ENCODE assay signal across 28 cellular contexts in the genomic region with DNA sequence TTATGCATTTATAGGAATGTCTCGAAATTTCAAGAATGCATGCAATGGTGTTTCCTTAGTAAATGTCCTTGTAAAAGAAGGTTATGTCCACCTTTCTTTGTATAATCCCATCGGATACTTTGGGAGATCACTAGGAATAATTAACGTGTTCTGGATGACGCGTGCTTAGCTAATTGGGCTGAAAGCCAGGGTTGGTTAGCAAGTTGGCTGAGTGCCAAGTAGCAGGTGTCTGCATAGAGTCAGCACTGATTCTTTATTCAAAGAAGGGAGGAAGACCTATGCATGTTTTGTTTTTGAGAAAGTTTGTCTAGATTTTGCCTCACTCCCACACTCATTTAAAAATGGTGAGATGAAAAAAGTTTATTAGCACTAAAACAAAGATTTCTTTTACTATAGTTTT.
DNase-seq lines count a peak whose midpoint lies in the region; ATAC-seq, FAIRE-seq and TF ChIP-seq lines count a peak whose summit lies in the region.
"Had no signal": no experiment of that assay in that cellular context is flagged by ENCODE, and none has a peak within 500 bp of the region (broad histone marks: within the 10 kb centered on the region; RNA-seq: fewer than 3 reads in every experiment).

No MANE protein-coding gene starts in this region.

- H3K4me1 Mint-ChIP-seq in HFFc6 (ENCODE audit: low read depth), result no peaks in the 10 kb centered on the region
- H3K4me1 Mint-ChIP-seq: activated naive CD4-positive, alpha-beta T cell treated with anti-CD3 and anti-CD28 coated beads, Interleukin-2, amount 10 ng/mL, durations not matched to agents 7 days and 5 days had no signal

- H3K79me2 ChIP-seq in SK-N-SH (ENCODE audit: insufficient read depth) (no peaks in the 10 kb centered on the region), H1 (ENCODE audit: control insufficient read depth in 1 of 2, insufficient read depth in 2 of 2, low read length in 2 of 2) (no peaks in the 10 kb centered on the region)

- H3K4me3 ChIP-seq in SK-N-SH (ENCODE audit: low read depth in 2 of 2, low read length in 1 of 2), result no peak overlapping the region
- no peak overlapping the region for H3K4me3 ChIP-seq in H1 (ENCODE audit: extremely low read depth in 1 of 4, insufficient read depth in 2 of 4, low read depth in 3 of 4, low read length in 4 of 4)
- no peak overlapping the region for H3K4me3 ChIP-seq in adrenal gland
- no peak overlapping the region for H3K4me3 ChIP-seq in colonic mucosa
- H3K4me3 ChIP-seq: coronary artery, heart right ventricle, lower lobe of right lung, spleen, transverse colon had no signal

- no peak overlapping the region for H4K91ac ChIP-seq in H1 (replicated peaks; ENCODE audit: insufficient read length, low read length)

- no peak overlapping the region for H3K56ac ChIP-seq in H1 (replicated peaks; ENCODE audit: insufficient read length, low read depth, low read length)

- peaks cover 4% of the 10 kb centered on the region for H3K9me3 Mint-ChIP-seq in HFFc6
- H3K9me3 Mint-ChIP-seq: activated CD4-positive, alpha-beta memory T cell treated with anti-CD3 and anti-CD28 coated beads for 36 hours; activated naive CD4-positive, alpha-beta T cell treated with anti-CD3 and anti-CD28 coated beads, Interleukin-2, amount 10 ng/mL, durations not matched to agents 7 days and 5 days; natural killer cell treated with Interleukin-12 subunit alpha and Interleukin-12 subunit beta and Interleukin-15 and Interleukin-18, amount 100 ng/mL, for 72 hours; T-helper 1 cell treated with Interleukin-12 subunit alpha and Interleukin-12 subunit beta and Interleukin-4 antibody, amounts not matched to agents 30 μg/mL and 1 μg/mL, for 36 hours had no signal

- no peak for ATAC-seq in SK-N-SH treated with all-trans-retinoic acid at 6 μM for 48 hours
- ATAC-seq: activated CD4-positive, CD25-positive, alpha-beta regulatory T cell treated with anti-CD3 and anti-CD28 coated beads, Interleukin-2, amount 50 U/mL, for 24 hours; esophagus mucosa; heart right ventricle; lower lobe of right lung; natural killer cell treated with Interleukin-12 subunit alpha and Interleukin-12 subunit beta and Interleukin-15 and Interleukin-18, amount 100 ng/mL, for 72 hours had no signal

- H2BK12ac ChIP-seq in H1 (ENCODE audit: low read depth, low read length), result no peak overlapping the region

- H3K36me3 ChIP-seq in SK-N-SH (replicated peaks in 1 of 2; ENCODE audit: control insufficient read depth in 1 of 2, insufficient read depth in 2 of 2, low read length in 1 of 2) (no peaks in the 10 kb centered on the region), H1 (ENCODE audit: control insufficient read depth in 2 of 4, insufficient read depth in 4 of 4, low read length in 3 of 4) (no peaks in the 10 kb centered on the region), adrenal gland (replicated peaks in 1 of 2) (no peaks in the 10 kb centered on the region), colonic mucosa (no peaks in the 10 kb centered on the region)
- H3K36me3 ChIP-seq: heart right ventricle, lower lobe of right lung, spleen, transverse colon had no signal

- WGBS in SK-N-SH (ENCODE audit: low lambda C conversion rate), result 8% methylated on average over 5 of the region's 5 CpGs
- 61% methylated on average over 5 of the region's 5 CpGs; no CpG with 5 or more reads in 1 of the 2 experiments for WGBS in H1 (ENCODE audit: extremely low coverage in 1 of 2, insufficient coverage in 1 of 2, insufficient read length in 1 of 2, insufficient replicate concordance in 2 of 2, low coverage in 1 of 2, low lambda C conversion rate in 2 of 2, missing lambda C conversion rate in 1 of 2), 2 experiments
- WGBS in adrenal gland, 4 donors, result 38 to 59% (median 51%) methylated on average over 5 of the region's 5 CpGs

- no peak for TF ChIP-seq EP300 in SK-N-SH (IDR thresholded peaks at IDR 0.05; ENCODE audit: borderline replicate concordance in 1 of 2, low read depth in 1 of 2, low read length in 1 of 2)
- TF ChIP-seq EP300 in H1 (IDR thresholded peaks at IDR 0.05; ENCODE audit: borderline replicate concordance in 1 of 2, low read depth in 2 of 2, low read length in 2 of 2), result no peak

- TF ChIP-seq RAD21 in SK-N-SH (IDR thresholded peaks at IDR 0.05; ENCODE audit: low read length), result no peak
- no peak for TF ChIP-seq RAD21 in H1 (IDR thresholded peaks at IDR 0.05 in 1 of 2, conservative IDR thresholded peaks at IDR 0.05 in 1 of 2; ENCODE audit: low read depth in 2 of 2, low read length in 2 of 2)

- peak; percentile 50 for FAIRE-seq in H1 (lab: Jason Lieb, UNC)
- FAIRE-seq: TTC549 had no signal

- no peaks in the 10 kb centered on the region for H3F3A ChIP-seq in SK-N-SH (replicated peaks; ENCODE audit: insufficient read depth)

- H2BK5ac ChIP-seq in H1 (ENCODE audit: low read depth, low read length), result no peak overlapping the region

- no peak overlapping the region for H4K8ac ChIP-seq in H1 (ENCODE audit: extremely low read depth, insufficient read depth, low read length)

- H3K4ac ChIP-seq in H1 (replicated peaks; ENCODE audit: insufficient read length, low read depth, low read length), result no peak overlapping the region

- no peak overlapping the region for H3K18ac ChIP-seq in H1 (ENCODE audit: extremely low read depth, low read length)

- no peaks in the 10 kb centered on the region for H3K27me3 ChIP-seq in SK-N-SH (ENCODE audit: insufficient read depth)
- H3K27me3 ChIP-seq in H1 (replicated peaks in 1 of 4; ENCODE audit: control insufficient read depth in 3 of 4, extremely low read depth in 1 of 4, insufficient read depth in 3 of 4, low read length in 3 of 4), result no peaks in the 10 kb centered on the region
- no peaks in the 10 kb centered on the region for H3K27me3 ChIP-seq in adrenal gland
- no peaks in the 10 kb centered on the region for H3K27me3 ChIP-seq in colonic mucosa
- H3K27me3 ChIP-seq: heart right ventricle, spleen, transverse colon had no signal

- H3K36me3 Mint-ChIP-seq in HFFc6 (ENCODE audit: low read depth), result no peaks in the 10 kb centered on the region
- H3K36me3 Mint-ChIP-seq: activated CD4-positive, alpha-beta memory T cell treated with anti-CD3 and anti-CD28 coated beads for 36 hours; activated naive CD4-positive, alpha-beta T cell treated with anti-CD3 and anti-CD28 coated beads, Interleukin-2, amount 10 ng/mL, durations not matched to agents 7 days and 5 days; natural killer cell treated with Interleukin-12 subunit alpha and Interleukin-12 subunit beta and Interleukin-15 and Interleukin-18, amount 100 ng/mL, for 72 hours had no signal

- H3K23ac ChIP-seq in H1 (ENCODE audit: insufficient read length), result no peak overlapping the region

- no peak overlapping the region for H2BK20ac ChIP-seq in H1 (ENCODE audit: low read length)

- intact Hi-C loops in adrenal gland (cut with DNase I) (no loop called here), colonic mucosa (cut with DNase I) (no loop called here)

- H3K27me3 Mint-ChIP-seq in HFFc6 (ENCODE audit: insufficient read depth), result no peaks in the 10 kb centered on the region
- H3K27me3 Mint-ChIP-seq: activated CD4-positive, alpha-beta memory T cell treated with anti-CD3 and anti-CD28 coated beads for 36 hours; activated naive CD4-positive, alpha-beta T cell treated with anti-CD3 and anti-CD28 coated beads, Interleukin-2, amount 10 ng/mL, durations not matched to agents 7 days and 5 days had no signal

- H2BK120ac ChIP-seq in H1 (replicated peaks; ENCODE audit: low read depth, low read length), result no peak overlapping the region

- H3K9me3 ChIP-seq in SK-N-SH (no peaks in the 10 kb centered on the region), H1 (ENCODE audit: insufficient read depth in 2 of 2, low read depth in 1 of 2, low read length in 1 of 2) (no peaks in the 10 kb centered on the region), adrenal gland (replicated peaks in 1 of 3) (no peaks in the 10 kb centered on the region), colonic mucosa (no peaks in the 10 kb centered on the region)
- H3K9me3 ChIP-seq: heart right ventricle, lower lobe of right lung, spleen, transverse colon had no signal

- DNase-seq in SK-N-SH (no peak), NCI-H1105 treated with DMSO at 0.1 percent for 48 hours (lab: John Stamatoyannopoulos, UW) (peak; percentile 52), H1 (ENCODE audit: low read depth in 1 of 2, low spot score in 2 of 2) (no peak), adrenal gland (no peak), colonic mucosa (no peak), HFFc6 (no peak)
- DNase-seq: activated CD4-positive, alpha-beta memory T cell treated with anti-CD3 and anti-CD28 coated beads for 36 hours; activated CD8-positive, alpha-beta memory T cell treated with anti-CD3 and anti-CD28 coated beads, Interleukin-2, amount 50 U/mL, for 4 hours; activated naive CD4-positive, alpha-beta T cell treated with anti-CD3 and anti-CD28 coated beads, Interleukin-2, amount 10 ng/mL, durations not matched to agents 7 days and 5 days; amniotic stem cell; DMS79 treated with DMSO at 0.1 percent for 48 hours; foreskin fibroblast; heart right ventricle; kidney glomerular epithelial cell; lower lobe of right lung; NCI-H1048; NCI-H2081; NCI-H510A treated with DMSO at 0.1 percent for 48 hours; spleen; stimulated activated CD4-positive, alpha-beta T cell treated with anti-CD3 and anti-CD28 coated beads, Interleukin-2, amount 100 ng/mL, for 48 hours; transverse colon had no signal

- no peak overlapping the region for H3K14ac ChIP-seq in H1 (ENCODE audit: insufficient read length)

- H2AFZ ChIP-seq in SK-N-SH (ENCODE audit: low read depth) (no peak overlapping the region), H1 (ENCODE audit: low read length) (no peak overlapping the region)

- no peaks in the 10 kb centered on the region for H3K4me1 ChIP-seq in SK-N-SH (ENCODE audit: control insufficient read depth in 1 of 2, insufficient read depth in 2 of 2, low read depth in 1 of 2, low read length in 1 of 2)
- peaks cover 0 to 3% (median 0%) of the 10 kb centered on the region in 4 experiments; a peak in 2 of 7 replicates for H3K4me1 ChIP-seq in H1 (replicated peaks in 1 of 4; ENCODE audit: control insufficient read depth in 3 of 4, insufficient read depth in 4 of 4, low read length in 3 of 4)
- H3K4me1 ChIP-seq in adrenal gland (replicated peaks in 1 of 2), result no peaks in the 10 kb centered on the region
- H3K4me1 ChIP-seq in colonic mucosa, result no peaks in the 10 kb centered on the region
- H3K4me1 ChIP-seq: heart right ventricle, lower lobe of right lung, spleen, transverse colon had no signal

- H3K4me2 ChIP-seq in SK-N-SH (no peak overlapping the region), H1 (ENCODE audit: insufficient read depth in 1 of 2, low read depth in 2 of 2, low read length in 2 of 2) (no peak overlapping the region)

- H2BK15ac ChIP-seq in H1 (ENCODE audit: low read length), result no peak overlapping the region

- TF ChIP-seq POLR2A in H1 (IDR thresholded peaks at IDR 0.05; ENCODE audit: control extremely low read depth in 1 of 2, low read depth in 2 of 2, low read length in 2 of 2) (no peak), adrenal gland (IDR thresholded peaks at IDR 0.05) (no peak)

- no peak overlapping the region for H3K27ac Mint-ChIP-seq in HFFc6
- H3K27ac Mint-ChIP-seq: activated CD4-positive, alpha-beta memory T cell treated with anti-CD3 and anti-CD28 coated beads for 36 hours; activated naive CD4-positive, alpha-beta T cell treated with anti-CD3 and anti-CD28 coated beads, Interleukin-2, amount 10 ng/mL, durations not matched to agents 7 days and 5 days; natural killer cell treated with Interleukin-12 subunit alpha and Interleukin-12 subunit beta and Interleukin-15 and Interleukin-18, amount 100 ng/mL, for 72 hours; T-helper 1 cell treated with Interleukin-12 subunit alpha and Interleukin-12 subunit beta and Interleukin-4 antibody, amounts not matched to agents 30 μg/mL and 1 μg/mL, for 36 hours had no signal

- no peaks in the 10 kb centered on the region for H4K20me1 ChIP-seq in SK-N-SH (ENCODE audit: insufficient read depth)
- no peaks in the 10 kb centered on the region for H4K20me1 ChIP-seq in H1 (replicated peaks in 1 of 2; ENCODE audit: control insufficient read depth in 1 of 2, insufficient read depth in 2 of 2, low read length in 2 of 2)

- no peaks in the 10 kb centered on the region for H3K9me2 ChIP-seq in SK-N-SH

- no peak overlapping the region for H3K4me3 Mint-ChIP-seq in HFFc6
- H3K4me3 Mint-ChIP-seq: activated CD4-positive, alpha-beta memory T cell treated with anti-CD3 and anti-CD28 coated beads for 36 hours; activated naive CD4-positive, alpha-beta T cell treated with anti-CD3 and anti-CD28 coated beads, Interleukin-2, amount 10 ng/mL, durations not matched to agents 7 days and 5 days; natural killer cell treated with Interleukin-12 subunit alpha and Interleukin-12 subunit beta and Interleukin-15 and Interleukin-18, amount 100 ng/mL, for 72 hours; T-helper 1 cell treated with Interleukin-12 subunit alpha and Interleukin-12 subunit beta and Interleukin-4 antibody, amounts not matched to agents 30 μg/mL and 1 μg/mL, for 36 hours had no signal

- H3K27ac ChIP-seq in SK-N-SH (ENCODE audit: low read depth in 2 of 2, low read length in 1 of 2) (no peak overlapping the region), H1 (ENCODE audit: low read depth, low read length) (no peak overlapping the region), adrenal gland (no peak overlapping the region), colonic mucosa (no peak overlapping the region)
- H3K27ac ChIP-seq: coronary artery, heart right ventricle, lower lobe of right lung, spleen, transverse colon had no signal

- POLR2A ChIA-PET in SK-N-SH (lab: Yijun Ruan, JAX), result no interaction called here
- POLR2A ChIA-PET in H1 (lab: Charles Lee; ENCODE audit: partially characterized antibody), result no interaction called here

- CTCF ChIA-PET in SK-N-SH (lab: Yijun Ruan, JAX), result interaction anchor here (0.7 to 1.0 kb wide), 2 partner anchors 45 to 1076 kb away, joined by 3 read pairs; no protein-coding TSS in a partner anchor
- CTCF ChIA-PET in H1 (lab: Charles Lee; ENCODE audit: partially characterized antibody), result no interaction called here

- no peak overlapping the region for H4K5ac ChIP-seq in H1 (ENCODE audit: insufficient read length, low read depth, low read length)

- H3K9ac ChIP-seq in SK-N-SH, result no peak overlapping the region
- H3K9ac ChIP-seq in H1 (replicated peaks in 1 of 4; ENCODE audit: extremely low read depth in 1 of 4, low read depth in 3 of 4, low read length in 3 of 4), result no peak overlapping the region
- no peak overlapping the region for H3K9ac ChIP-seq in colonic mucosa (ENCODE audit: low read depth in 2 of 2, low read length in 2 of 2)

- no peaks in the 10 kb centered on the region for H3K23me2 ChIP-seq in H1 (ENCODE audit: low read depth, low read length)

- no peak overlapping the region for H2AK5ac ChIP-seq in H1 (ENCODE audit: low read depth, low read length)

- TF ChIP-seq CTCF in SK-N-SH (IDR thresholded peaks at IDR 0.05), result no peak
- TF ChIP-seq CTCF in H1 (IDR thresholded peaks at IDR 0.05; ENCODE audit: control extremely low read depth in 1 of 3, insufficient read depth in 1 of 3, low read depth in 1 of 3, low read length in 3 of 3), result no peak
- no peak for TF ChIP-seq CTCF in adrenal gland (IDR thresholded peaks at IDR 0.05)
- no peak for TF ChIP-seq CTCF in colonic mucosa (IDR thresholded peaks at IDR 0.05)
- no peak for TF ChIP-seq CTCF in HFFc6 (IDR thresholded peaks at IDR 0.05)

- H3K79me1 ChIP-seq in H1 (ENCODE audit: low read depth, low read length), result no peaks in the 10 kb centered on the region
